In the genomic region with DNA sequence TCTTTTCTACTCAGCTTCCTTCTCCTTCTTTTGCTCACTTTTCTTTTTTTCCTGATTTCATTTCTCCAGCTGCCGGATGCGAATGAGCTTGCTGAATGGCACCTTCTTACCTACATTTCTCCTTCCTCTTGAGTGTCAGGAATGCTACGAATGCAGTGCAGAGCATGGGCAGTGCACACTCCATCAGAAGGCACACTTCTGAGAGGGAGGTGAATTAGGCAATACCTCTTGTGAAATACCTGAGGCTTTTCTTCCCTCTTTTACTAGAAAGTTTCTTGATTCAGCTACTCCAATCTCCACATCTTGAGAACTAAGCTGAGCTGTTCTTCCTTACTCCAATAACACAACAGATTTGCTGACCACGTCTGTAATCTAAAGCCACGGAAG, we compare ENCODE assay signal across 19 cellular contexts. TPM values are rescaled to one million over a fixed set of nuclear protein-coding genes. Genes with fewer than 3 reads are reported as not detected.
DNase-seq lines count a peak whose midpoint lies in the region; ATAC-seq, FAIRE-seq and TF ChIP-seq lines count a peak whose summit lies in the region.
"Had no signal": no experiment of that assay in that cellular context is flagged by ENCODE, and none has a peak within 500 bp of the region (broad histone marks: within the 10 kb centered on the region; RNA-seq: fewer than 3 reads in every experiment).

No MANE protein-coding gene starts in this region.

- H3K18ac ChIP-seq in H9 (ENCODE audit: insufficient read length, low read depth, low read length) (no peak overlapping the region), H1 (ENCODE audit: extremely low read depth, low read length) (no peak overlapping the region), neuronal stem cell (ENCODE audit: low read length) (no peak overlapping the region)

- no peak for TF ChIP-seq EP300 in H1 (IDR thresholded peaks at IDR 0.05; ENCODE audit: borderline replicate concordance in 1 of 2, low read depth in 2 of 2, low read length in 2 of 2)
- TF ChIP-seq EP300 in gastroesophageal sphincter (IDR thresholded peaks at IDR 0.05): no peak

- H3K79me1 ChIP-seq in H9 (ENCODE audit: insufficient read depth, low read depth, low read length, poor library complexity, severe bottlenecking) (no peaks in the 10 kb centered on the region), H1 (ENCODE audit: low read depth, low read length) (no peaks in the 10 kb centered on the region), neuronal stem cell (ENCODE audit: low read depth, low read length) (no peaks in the 10 kb centered on the region)

- H3K4me2 ChIP-seq in H9 (ENCODE audit: insufficient read depth, insufficient read length, low read length) (no peak overlapping the region), H1 (ENCODE audit: insufficient read depth in 1 of 2, low read depth in 2 of 2, low read length in 2 of 2) (no peak overlapping the region), neuronal stem cell (ENCODE audit: insufficient read depth, low read length, poor library complexity, severe bottlenecking) (no peak overlapping the region)

- H3K27me3 ChIP-seq in H9 (ENCODE audit: insufficient read depth, low read length): no peaks in the 10 kb centered on the region
- no peaks in the 10 kb centered on the region for H3K27me3 ChIP-seq in H1 (replicated peaks in 1 of 4; ENCODE audit: control insufficient read depth in 3 of 4, extremely low read depth in 1 of 4, insufficient read depth in 3 of 4, low read length in 3 of 4)
- no peaks in the 10 kb centered on the region for H3K27me3 ChIP-seq in neuronal stem cell (ENCODE audit: control insufficient read depth in 3 of 3, insufficient read depth in 3 of 3, low read depth in 1 of 3, low read length in 3 of 3)
- H3K27me3 ChIP-seq in WERI-Rb-1 (ENCODE audit: insufficient read depth, low read depth, severe bottlenecking): no peaks in the 10 kb centered on the region
- no peaks in the 10 kb centered on the region for H3K27me3 ChIP-seq in left ventricle myocardium inferior (ENCODE audit: low read depth)
- no peaks in the 10 kb centered on the region for H3K27me3 ChIP-seq in gastroesophageal sphincter
- H3K27me3 ChIP-seq: esophagus squamous epithelium, heart left ventricle had no signal

- no peak overlapping the region for H3K23ac ChIP-seq in H9 (ENCODE audit: insufficient read length, low read depth, low read length)
- no peak overlapping the region for H3K23ac ChIP-seq in H1 (ENCODE audit: insufficient read length)
- H3K23ac ChIP-seq in neuronal stem cell (ENCODE audit: low read depth, low read length, poor library complexity): no peak overlapping the region

- H2BK12ac ChIP-seq in H9 (ENCODE audit: insufficient read length, low read depth, low read length) (no peak overlapping the region), H1 (ENCODE audit: low read depth, low read length) (no peak overlapping the region), neuronal stem cell (ENCODE audit: low read length) (no peak overlapping the region)

- H4K8ac ChIP-seq in H9 (replicated peaks; ENCODE audit: insufficient read length, low read depth, low read length) (no peak overlapping the region), H1 (ENCODE audit: extremely low read depth, insufficient read depth, low read length) (no peak overlapping the region), neuronal stem cell (ENCODE audit: low read depth, low read length) (no peak overlapping the region)

- no peaks in the 10 kb centered on the region for H3K36me3 Mint-ChIP-seq in H9 (ENCODE audit: insufficient read depth in 1 of 3, low read depth in 3 of 3)

- WGBS in H9 (ENCODE audit: extremely low coverage, insufficient read length, low lambda C conversion rate): no CpG with 5 or more reads among the region's 5 CpGs
- WGBS in H1 (ENCODE audit: extremely low coverage in 1 of 2, insufficient coverage in 1 of 2, insufficient read length in 1 of 2, insufficient replicate concordance in 2 of 2, low coverage in 1 of 2, low lambda C conversion rate in 2 of 2, missing lambda C conversion rate in 1 of 2), 2 experiments: 86% methylated on average over 5 of the region's 5 CpGs; no CpG with 5 or more reads in 1 of the 2 experiments
- WGBS in neuronal stem cell (ENCODE audit: extremely low coverage in 2 of 2, insufficient read length in 2 of 2, insufficient replicate concordance in 1 of 2), 2 donors: no CpG with 5 or more reads among the region's 5 CpGs
- 75 to 78% methylated on average over 2 to 5 of the region's 5 CpGs for WGBS in gastroesophageal sphincter (ENCODE audit: low coverage in 1 of 2), 2 donors

- H3K14ac ChIP-seq in H9 (ENCODE audit: insufficient read depth, low read length) (no peak overlapping the region), H1 (ENCODE audit: insufficient read length) (no peak overlapping the region), neuronal stem cell (ENCODE audit: low read length) (no peak overlapping the region)

- no peak overlapping the region for H2BK15ac ChIP-seq in H9 (ENCODE audit: low read depth, low read length)
- no peak overlapping the region for H2BK15ac ChIP-seq in H1 (ENCODE audit: low read length)
- no peak overlapping the region for H2BK15ac ChIP-seq in neuronal stem cell (ENCODE audit: low read length)

- H3K23me2 ChIP-seq in H9 (ENCODE audit: insufficient read length, low read depth, low read length, poor library complexity, severe bottlenecking) (no peaks in the 10 kb centered on the region), H1 (ENCODE audit: low read depth, low read length) (no peaks in the 10 kb centered on the region)

- peaks cover 43 to 44% of the 10 kb centered on the region in 2 experiments for H3K4me1 Mint-ChIP-seq in H9

- TF ChIP-seq CTCF in H9 (conservative IDR thresholded peaks at IDR 0.05) (no peak), H1 (IDR thresholded peaks at IDR 0.05; ENCODE audit: control extremely low read depth in 1 of 3, insufficient read depth in 1 of 3, low read depth in 1 of 3, low read length in 3 of 3) (no peak), WERI-Rb-1 (IDR thresholded peaks at IDR 0.05; ENCODE audit: low read depth, low read length) (no peak), left ventricle myocardium inferior (IDR thresholded peaks at IDR 0.05; ENCODE audit: borderline replicate concordance) (no peak), gastroesophageal sphincter (IDR thresholded peaks at IDR 0.05) (no peak)

- CTCF ChIA-PET in H1 (lab: Charles Lee; ENCODE audit: partially characterized antibody): interaction anchor here (0.7 to 9.7 kb wide), 26 partner anchors 9 to 1611 kb away, joined by 3 to 95 read pairs (median 4); a partner anchor contains a TSS

- H2AFZ ChIP-seq in H9 (ENCODE audit: low read length) (no peak overlapping the region), H1 (ENCODE audit: low read length) (no peak overlapping the region), neuronal stem cell (ENCODE audit: low read length) (no peak overlapping the region)

- H3T11ph ChIP-seq in H9 (ENCODE audit: low read length): no peak overlapping the region

- H2BK120ac ChIP-seq in H9 (ENCODE audit: low read depth, low read length, poor library complexity, severe bottlenecking) (no peak overlapping the region), H1 (replicated peaks; ENCODE audit: low read depth, low read length) (no peak overlapping the region), neuronal stem cell (ENCODE audit: low read depth, low read length) (no peak overlapping the region)

- H3K4me1 ChIP-seq in H9 (ENCODE audit: insufficient read depth, low read length) (peaks cover 3% of the 10 kb centered on the region; the same call in 1 of the 2 replicates), H1 (replicated peaks in 1 of 4; ENCODE audit: control insufficient read depth in 3 of 4, insufficient read depth in 4 of 4, low read length in 3 of 4) (peaks cover 3 to 29% (median 9%) of the 10 kb centered on the region in 4 experiments; a peak in 5 of 7 replicates), neuronal stem cell (ENCODE audit: control insufficient read depth in 2 of 2, insufficient read depth in 1 of 2, low read depth in 1 of 2, low read length in 2 of 2) (peaks cover 11 to 15% of the 10 kb centered on the region in 2 donors), left ventricle myocardium inferior (peaks cover 21% of the 10 kb centered on the region), gastroesophageal sphincter (peaks cover 0 to 16% (median 3%) of the 10 kb centered on the region in 3 donors)

- TF ChIP-seq POLR2A in H1 (IDR thresholded peaks at IDR 0.05; ENCODE audit: control extremely low read depth in 1 of 2, low read depth in 2 of 2, low read length in 2 of 2): no peak
- no peak for TF ChIP-seq POLR2A in gastroesophageal sphincter (IDR thresholded peaks at IDR 0.05)

- POLR2A ChIA-PET in H1 (lab: Charles Lee; ENCODE audit: partially characterized antibody): interaction anchor here (1.0 kb wide), 1 partner anchor 347 kb away, joined by 3 read pairs; no protein-coding TSS in a partner anchor

- no peak for ATAC-seq in gastroesophageal sphincter

- H4K91ac ChIP-seq in H9 (ENCODE audit: insufficient read length, low read depth, low read length): no peak overlapping the region
- H4K91ac ChIP-seq in H1 (replicated peaks; ENCODE audit: insufficient read length, low read length): peak overlapping the region; percentile 75
- H4K91ac ChIP-seq in neuronal stem cell (ENCODE audit: low read depth, low read length, poor library complexity): no peak overlapping the region

- H2BK5ac ChIP-seq in H9 (ENCODE audit: insufficient read length, low read length) (no peak overlapping the region), H1 (ENCODE audit: low read depth, low read length) (no peak overlapping the region), neuronal stem cell (ENCODE audit: low read length) (no peak overlapping the region)

- H3K9me3 ChIP-seq in H9 (ENCODE audit: control insufficient read depth, low read depth, low read length) (no peaks in the 10 kb centered on the region), H1 (ENCODE audit: insufficient read depth in 2 of 2, low read depth in 1 of 2, low read length in 1 of 2) (no peaks in the 10 kb centered on the region), neuronal stem cell (replicated peaks in 1 of 2; ENCODE audit: control insufficient read depth in 2 of 2, insufficient read depth in 1 of 2, low read depth in 1 of 2, low read length in 2 of 2) (no peaks in the 10 kb centered on the region), WERI-Rb-1 (ENCODE audit: severe bottlenecking) (no peaks in the 10 kb centered on the region), left ventricle myocardium inferior (replicated peaks) (no peaks in the 10 kb centered on the region), gastroesophageal sphincter (no peaks in the 10 kb centered on the region)
- H3K9me3 ChIP-seq: esophagus squamous epithelium, heart left ventricle had no signal

- no peak overlapping the region for H2AK5ac ChIP-seq in H9 (ENCODE audit: insufficient read length, low read length)
- no peak overlapping the region for H2AK5ac ChIP-seq in H1 (ENCODE audit: low read depth, low read length)
- no peak overlapping the region for H2AK5ac ChIP-seq in neuronal stem cell (ENCODE audit: low read depth, low read length)

- H2BK20ac ChIP-seq in H9 (ENCODE audit: low read depth, low read length, poor library complexity, severe bottlenecking) (no peak overlapping the region), H1 (ENCODE audit: low read length) (no peak overlapping the region)

- no peak overlapping the region for H3K4me3 Mint-ChIP-seq in H9
- H3K4me3 Mint-ChIP-seq: stimulated activated naive CD8-positive, alpha-beta T cell treated with anti-CD3 and anti-CD28 coated beads, Interleukin-15, amount 100 ng/mL, for 72 hours; T-helper 1 cell treated with Interleukin-12 subunit alpha and Interleukin-12 subunit beta and Interleukin-4 antibody, amounts not matched to agents 30 μg/mL and 1 μg/mL, for 36 hours had no signal

- peak overlapping the region in 1 of 3 experiments; percentile 78; a peak in 2 of 7 replicates for H3K27ac Mint-ChIP-seq in H9
- H3K27ac Mint-ChIP-seq: stimulated activated naive CD8-positive, alpha-beta T cell treated with anti-CD3 and anti-CD28 coated beads, Interleukin-15, amount 100 ng/mL, for 72 hours; T-helper 1 cell treated with Interleukin-12 subunit alpha and Interleukin-12 subunit beta and Interleukin-4 antibody, amounts not matched to agents 30 μg/mL and 1 μg/mL, for 36 hours had no signal

- H3K4me3 ChIP-seq in H1 (ENCODE audit: extremely low read depth in 1 of 4, insufficient read depth in 2 of 4, low read depth in 3 of 4, low read length in 4 of 4) (no peak overlapping the region), neuronal stem cell (ENCODE audit: low read length in 2 of 2) (no peak overlapping the region), WERI-Rb-1 (ENCODE audit: low read depth, low read length) (no peak overlapping the region), left ventricle myocardium inferior (no peak overlapping the region), gastroesophageal sphincter (no peak overlapping the region)
- H3K4me3 ChIP-seq: esophagus squamous epithelium, heart left ventricle had no signal

- DNase-seq in H9 (no peak), NOMO-1 treated with DMSO at 0.1 percent for 48 hours (lab: John Stamatoyannopoulos, UW; ENCODE audit: unreplicated experiment) (peak; percentile 75), H1 (ENCODE audit: low read depth in 1 of 2, low spot score in 2 of 2) (no peak), neuronal stem cell (ENCODE audit: low spot score) (no peak), WERI-Rb-1 (no peak), left ventricle myocardium inferior (no peak), DMS153 (lab: John Stamatoyannopoulos, UW) (no peak)
- DNase-seq: activated CD4-positive, CD25-positive, alpha-beta regulatory T cell treated with anti-CD3 and anti-CD28 coated beads, Interleukin-2, amount 50 U/mL, for 72 hours; activated naive CD4-positive, alpha-beta T cell treated with Interleukin-2 at 50 U/mL for 16 hours; esophagus squamous epithelium; heart left ventricle; kidney glomerular epithelial cell; NCI-H2029; NCI-H524 treated with DMSO at 0.1 percent for 48 hours; RPMI8226; stimulated activated CD4-positive, alpha-beta T cell treated with anti-CD3 and anti-CD28 coated beads, Interleukin-12 subunit alpha, Interleukin-12 subunit beta, amount 100 ng/mL, for 4 hours; stimulated activated naive CD8-positive, alpha-beta T cell treated with anti-CD3 and anti-CD28 coated beads, Interleukin-15, amount 100 ng/mL, for 72 hours had no signal

- H4K20me1 ChIP-seq in H9 (ENCODE audit: control insufficient read depth, insufficient read depth, insufficient read length): no peaks in the 10 kb centered on the region
- no peaks in the 10 kb centered on the region for H4K20me1 ChIP-seq in H1 (replicated peaks in 1 of 2; ENCODE audit: control insufficient read depth in 1 of 2, insufficient read depth in 2 of 2, low read length in 2 of 2)

- no peak overlapping the region for H3K56ac ChIP-seq in H9 (ENCODE audit: insufficient read length, low read depth, low read length)
- no peak overlapping the region for H3K56ac ChIP-seq in H1 (replicated peaks; ENCODE audit: insufficient read length, low read depth, low read length)

- no peaks in the 10 kb centered on the region for H3K79me2 ChIP-seq in H9 (ENCODE audit: insufficient read depth, low read length)
- no peaks in the 10 kb centered on the region for H3K79me2 ChIP-seq in H1 (ENCODE audit: control insufficient read depth in 1 of 2, insufficient read depth in 2 of 2, low read length in 2 of 2)

- no peak for TF ChIP-seq RAD21 in H1 (IDR thresholded peaks at IDR 0.05 in 1 of 2, conservative IDR thresholded peaks at IDR 0.05 in 1 of 2; ENCODE audit: low read depth in 2 of 2, low read length in 2 of 2)

- H3K4ac ChIP-seq in H9 (ENCODE audit: low read depth, low read length) (no peak overlapping the region), H1 (replicated peaks; ENCODE audit: insufficient read length, low read depth, low read length) (no peak overlapping the region), neuronal stem cell (ENCODE audit: low read length) (no peak overlapping the region)

- H3K36me3 ChIP-seq in H1 (ENCODE audit: control insufficient read depth in 2 of 4, insufficient read depth in 4 of 4, low read length in 3 of 4): peaks cover 0 to 5% (median 0%) of the 10 kb centered on the region in 4 experiments; a peak in 1 of 8 replicates
- H3K36me3 ChIP-seq in neuronal stem cell (replicated peaks in 1 of 2; ENCODE audit: control insufficient read depth in 2 of 2, insufficient read depth in 2 of 2, low read length in 2 of 2): no peaks in the 10 kb centered on the region
- H3K36me3 ChIP-seq in WERI-Rb-1: no peaks in the 10 kb centered on the region
- peaks cover 13% of the 10 kb centered on the region for H3K36me3 ChIP-seq in left ventricle myocardium inferior
- H3K36me3 ChIP-seq in gastroesophageal sphincter: peaks cover 7 to 19% of the 10 kb centered on the region in 2 donors

- H3K9me3 Mint-ChIP-seq in H9: no peaks in the 10 kb centered on the region
- H3K9me3 Mint-ChIP-seq: stimulated activated naive CD8-positive, alpha-beta T cell treated with anti-CD3 and anti-CD28 coated beads, Interleukin-15, amount 100 ng/mL, for 72 hours; T-helper 1 cell treated with Interleukin-12 subunit alpha and Interleukin-12 subunit beta and Interleukin-4 antibody, amounts not matched to agents 30 μg/mL and 1 μg/mL, for 36 hours had no signal

- H3K9ac ChIP-seq in H9 (ENCODE audit: extremely low read depth, insufficient read length, low read length): peak overlapping the region; percentile 15
- peak overlapping the region in 1 of 4 experiments; percentile 14; a peak in 1 of 7 replicates for H3K9ac ChIP-seq in H1 (replicated peaks in 1 of 4; ENCODE audit: extremely low read depth in 1 of 4, low read depth in 3 of 4, low read length in 3 of 4)
- H3K9ac ChIP-seq in neuronal stem cell (ENCODE audit: low read depth, low read length, poor library complexity): no peak overlapping the region

- no peak for FAIRE-seq in H1 (lab: Jason Lieb, UNC)

- H4K5ac ChIP-seq in H9 (ENCODE audit: insufficient read length, low read depth, low read length) (no peak overlapping the region), H1 (ENCODE audit: insufficient read length, low read depth, low read length) (no peak overlapping the region)

- H3K27me3 Mint-ChIP-seq in H9 (ENCODE audit: low read depth): no peaks in the 10 kb centered on the region
- H3K27me3 Mint-ChIP-seq: stimulated activated naive CD8-positive, alpha-beta T cell treated with anti-CD3 and anti-CD28 coated beads, Interleukin-15, amount 100 ng/mL, for 72 hours had no signal

- no peak overlapping the region for H3K27ac ChIP-seq in H9 (ENCODE audit: insufficient read length, low read depth, low read length)
- no peak overlapping the region for H3K27ac ChIP-seq in H1 (ENCODE audit: low read depth, low read length)
- peak overlapping the region; percentile 9 for H3K27ac ChIP-seq in neuronal stem cell (replicated peaks; ENCODE audit: low read length)
- no peak overlapping the region for H3K27ac ChIP-seq in WERI-Rb-1
- H3K27ac ChIP-seq in left ventricle myocardium inferior (replicated peaks): no peak overlapping the region
- H3K27ac ChIP-seq in gastroesophageal sphincter: no peak overlapping the region
- H3K27ac ChIP-seq: esophagus squamous epithelium, heart left ventricle had no signal

- intact Hi-C loops in left ventricle myocardium inferior (cut with micrococcal nuclease): loop anchor here (5.0 kb wide), 1 partner anchor 227 kb away; no protein-coding TSS in a partner anchor

RNA-seq across cellular contexts. Expression of a gene that starts 51.1 kb away (rescaled TPM):
- total RNA-seq in H9 (2021): 7.3 and 7.5 TPM in 2 replicates
- total RNA-seq in H1 (2021; fragmentation: NEBNext Ultra II Directional; extraction: Animal tissue kit (Norgen Biotek cat#: 25700)): 4.6 and 5.8 TPM in 2 replicates
- polyA plus RNA-seq in H1 (2011; rRNA removed): 2.3 and 2.6 TPM in 2 replicates
- polyA plus RNA-seq in H1 (2011; cell fraction: cytosol; rRNA removed): 2.9 TPM
- 3.2 TPM for polyA plus RNA-seq in H1 (2011; cell fraction: nucleus; rRNA removed)
- 1.6 to 3.9 TPM (median 2.3 TPM) in 4 replicates for polyA plus RNA-seq in H1 (2012, experiment 1 of 2)
- 0.28 TPM for polyA plus RNA-seq in H1 (2012, experiment 2 of 2)
- polyA plus RNA-seq in H1 (2013, experiment 1 of 2): 1.6 TPM
- 1.5 TPM for polyA plus RNA-seq in H1 (2013, experiment 2 of 2)
- 14.0 and 15.2 TPM in 2 replicates for polyA minus RNA-seq in H1 (2011; rRNA and poly(A)+ RNA removed)
- polyA minus RNA-seq in H1 (2011; cell fraction: cytosol; rRNA and poly(A)+ RNA removed): 4.8 TPM
- polyA minus RNA-seq in H1 (2011; cell fraction: nucleus; rRNA and poly(A)+ RNA removed): 16.6 TPM
- polyA plus RNA-seq in neuronal stem cell (2013, experiment 1 of 2): 8.9 TPM
- 9.7 TPM for polyA plus RNA-seq in neuronal stem cell (2013, experiment 2 of 2)
- total RNA-seq in left ventricle myocardium inferior: 12.9 TPM
- total RNA-seq in gastroesophageal sphincter: 10 to 100 TPM; 21.4 to 35.5 (median 29.7) TPM
